In the genomic region with DNA sequence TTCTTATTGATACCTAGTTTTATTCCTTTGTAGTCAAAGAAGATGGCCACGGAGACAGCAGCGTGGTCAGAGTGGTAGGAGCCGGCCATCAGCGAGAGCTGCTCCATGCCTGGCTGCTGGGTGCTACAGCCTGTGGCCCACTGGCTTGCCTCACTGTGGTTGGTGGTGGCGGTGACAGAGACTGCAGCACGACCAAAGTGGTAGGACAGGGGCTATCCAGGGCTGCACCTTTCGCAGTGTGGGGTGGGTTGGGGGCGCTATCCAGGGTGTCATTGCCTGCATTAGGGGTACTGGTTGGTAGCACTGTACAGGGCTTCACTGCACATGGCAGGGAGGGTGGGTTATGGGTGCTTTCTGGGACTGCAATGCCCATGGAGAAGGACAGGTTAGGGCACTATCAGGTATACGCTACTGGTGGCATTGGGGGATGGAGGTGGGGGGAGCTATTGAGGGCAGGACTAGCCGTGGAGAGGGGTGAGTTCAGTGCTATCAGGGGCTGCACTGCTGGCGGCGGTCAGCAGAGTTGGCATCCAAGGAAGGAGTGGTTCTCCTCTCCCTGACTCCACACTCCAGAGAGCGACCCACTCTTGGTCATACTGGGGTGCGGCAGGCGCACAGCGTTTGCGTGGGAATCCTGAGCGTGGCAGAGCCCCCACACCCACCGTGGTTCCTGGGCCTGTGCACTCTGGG, we compare ENCODE assay signal across 8 cellular contexts.
DNase-seq lines count a peak whose midpoint lies in the region; ATAC-seq and TF ChIP-seq lines count a peak whose summit lies in the region.
"Not testable (repeated sequence)": the region's sequence is repeated elsewhere in the genome, so short reads cannot be mapped to it uniquely, and the experiment has no call there.

No MANE protein-coding gene starts in this region.

- peak; percentile 45 for DNase-seq in CD14-positive monocyte (ENCODE audit: low spot score)
- peak; percentile 8 for DNase-seq in GM13976 (ENCODE audit: low spot score)
- DNase-seq in activated CD4-positive, alpha-beta T cell treated with anti-CD3 and anti-CD28 coated beads, Interleukin-2, amount 10 ng/mL, durations not matched to agents 24 days and 14 days, result peak; percentile 55
- peak; percentile 98 for DNase-seq in chondrocyte (ENCODE audit: low spot score)
- DNase-seq in right atrium auricular region (ENCODE audit: low spot score), result peak; percentile 54
- DNase-seq in left lobe of liver (ENCODE audit: low spot score), result peak; percentile 45
- peak; percentile 78 for DNase-seq in spleen
- peak; percentile 60 for DNase-seq in upper lobe of right lung

- H3K4me3 ChIP-seq in right atrium auricular region, spleen, upper lobe of right lung: not testable (repeated sequence)

- H3K27ac Mint-ChIP-seq in CD14-positive monocyte, result peak overlapping the region in 1 of 7 donors; percentile 68
- not testable (repeated sequence) for H3K27ac Mint-ChIP-seq in activated CD4-positive, alpha-beta T cell treated with anti-CD3 and anti-CD28 coated beads, Interleukin-2, amount 10 ng/mL, durations not matched to agents 24 days and 14 days; chondrocyte (ENCODE audit: unreplicated experiment)

- ATAC-seq in left lobe of liver, upper lobe of right lung: not testable (repeated sequence)

- H3K36me3 ChIP-seq in right atrium auricular region, spleen, upper lobe of right lung: not testable (repeated sequence)

- not testable (repeated sequence) for H3K27me3 Mint-ChIP-seq in CD14-positive monocyte (ENCODE audit: low read depth in 3 of 3); activated CD4-positive, alpha-beta T cell treated with anti-CD3 and anti-CD28 coated beads, Interleukin-2, amount 10 ng/mL, durations not matched to agents 24 days and 14 days; chondrocyte (ENCODE audit: low read depth)

- not testable (repeated sequence) for TF ChIP-seq CTCF in CD14-positive monocyte (IDR thresholded peaks at IDR 0.05); GM13976 (IDR thresholded peaks at IDR 0.05; ENCODE audit: borderline replicate concordance, control extremely low read depth, extremely low read depth, insufficient read depth, missing control alignments); chondrocyte (IDR thresholded peaks at IDR 0.05); right atrium auricular region (IDR thresholded peaks at IDR 0.05); spleen (IDR thresholded peaks at IDR 0.05 in 8 of 11, conservative IDR thresholded peaks at IDR 0.05 in 3 of 11); upper lobe of right lung (IDR thresholded peaks at IDR 0.05)

- WGBS in spleen, 5 donors, result 82 to 88% (median 83%) methylated on average over 16 to 19 of the region's 19 CpGs

- H3K9me3 Mint-ChIP-seq in CD14-positive monocyte, result peaks cover 28 to 57% (median 43%) of the 10 kb centered on the region in 7 donors
- H3K9me3 Mint-ChIP-seq in activated CD4-positive, alpha-beta T cell treated with anti-CD3 and anti-CD28 coated beads, Interleukin-2, amount 10 ng/mL, durations not matched to agents 24 days and 14 days, result not testable (repeated sequence)
- peaks cover 63% of the 10 kb centered on the region for H3K9me3 Mint-ChIP-seq in chondrocyte (ENCODE audit: low read depth)

- H3K4me3 Mint-ChIP-seq in CD14-positive monocyte; activated CD4-positive, alpha-beta T cell treated with anti-CD3 and anti-CD28 coated beads, Interleukin-2, amount 10 ng/mL, durations not matched to agents 24 days and 14 days; chondrocyte (ENCODE audit: unreplicated experiment): not testable (repeated sequence)

- H3K4me1 ChIP-seq in right atrium auricular region, spleen, upper lobe of right lung: not testable (repeated sequence)

- not testable (repeated sequence) for H3K4me1 Mint-ChIP-seq in CD14-positive monocyte; activated CD4-positive, alpha-beta T cell treated with anti-CD3 and anti-CD28 coated beads, Interleukin-2, amount 10 ng/mL, durations not matched to agents 24 days and 14 days; chondrocyte (ENCODE audit: low read depth)

- H3K27me3 ChIP-seq in right atrium auricular region; spleen (replicated peaks in 1 of 7); upper lobe of right lung: not testable (repeated sequence)

- not testable (repeated sequence) for H3K27ac ChIP-seq in right atrium auricular region, spleen, upper lobe of right lung

- H3K36me3 Mint-ChIP-seq in CD14-positive monocyte; activated CD4-positive, alpha-beta T cell treated with anti-CD3 and anti-CD28 coated beads, Interleukin-2, amount 10 ng/mL, durations not matched to agents 24 days and 14 days (ENCODE audit: low read depth); chondrocyte (ENCODE audit: low read depth): not testable (repeated sequence)

- intact Hi-C loops in CD14-positive monocyte (cut with micrococcal nuclease); activated CD4-positive, alpha-beta T cell treated with anti-CD3 and anti-CD28 coated beads, Interleukin-2, amount 10 ng/mL, durations not matched to agents 24 days and 14 days (cut with micrococcal nuclease); spleen (cut with DNase I; ENCODE audit: low total_unique reads); upper lobe of right lung (cut with DNase I): not testable (repeated sequence)

- H3K9me3 ChIP-seq in right atrium auricular region, upper lobe of right lung: not testable (repeated sequence)
- H3K9me3 ChIP-seq in spleen, result peaks cover 0 to 30% (median 3%) of the 10 kb centered on the region in 8 donors

- TF ChIP-seq POLR2A in spleen (IDR thresholded peaks at IDR 0.05), result not testable (repeated sequence)

- in situ Hi-C loops in GM13976 (cut with MboI; ENCODE audit: low sequenced_read_pairs, unreplicated experiment), result not testable (repeated sequence)

Comparison
In these comparisons a context has a peak if more than half of its experiments do, and no peak if none do; other contexts are left out.
1. DNase-seq: peak in every context shown above with its lines; median percentile 98 in chondrocyte; 78 in spleen; 60 in upper lobe of right lung; 55 in activated CD4-positive, alpha-beta T cell treated with anti-CD3 and anti-CD28 coated beads, Interleukin-2, amount 10 ng/mL, durations not matched to agents 24 days and 14 days; 54 in right atrium auricular region; 45 in CD14-positive monocyte; 45 in left lobe of liver; 8 in GM13976.